In genomic region chr12:64320611-64321010, GRCh38 we compare ENCODE assay signal across 23 cellular contexts.
DNase-seq lines count a peak whose midpoint lies in the region; ATAC-seq and TF ChIP-seq lines count a peak whose summit lies in the region.
"Had no signal": no experiment of that assay in that cellular context is flagged by ENCODE, and none has a peak within 500 bp of the region (broad histone marks: within the 10 kb centered on the region; RNA-seq: fewer than 3 reads in every experiment).

No MANE protein-coding gene starts in this region.

- H3K36me3 ChIP-seq in neuronal stem cell (replicated peaks in 1 of 2; ENCODE audit: control insufficient read depth in 2 of 2, insufficient read depth in 2 of 2, low read length in 2 of 2), result no peaks in the 10 kb centered on the region
- H3K36me3 ChIP-seq: SJSA1 had no signal

- WGBS in neuronal stem cell (ENCODE audit: extremely low coverage in 2 of 2, insufficient read length in 2 of 2, insufficient replicate concordance in 1 of 2), 2 donors, result no CpG with 5 or more reads among the region's 1 CpG

- H3K27ac ChIP-seq in neuronal stem cell (replicated peaks; ENCODE audit: low read length), result no peak overlapping the region
- H3K27ac ChIP-seq: 22Rv1, GM23248, SJSA1 had no signal

- H3K27ac Mint-ChIP-seq in activated CD4-positive, alpha-beta T cell treated with anti-CD3 and anti-CD28 coated beads, Interleukin-2, amount 10 ng/mL, durations not matched to agents 7 days and 5 days, result peak overlapping the region; percentile 58
- H3K27ac Mint-ChIP-seq in immature natural killer cell, result no peak overlapping the region

- CTCF ChIA-PET in activated CD4-positive, alpha-beta T cell treated with anti-CD3 and anti-CD28 coated beads, Interleukin-2, amount 10 ng/mL, durations not matched to agents 7 days and 5 days (lab: Charles Lee), result no interaction called here

- H3K27me3 Mint-ChIP-seq in activated CD4-positive, alpha-beta T cell treated with anti-CD3 and anti-CD28 coated beads, Interleukin-2, amount 10 ng/mL, durations not matched to agents 7 days and 5 days, result no peaks in the 10 kb centered on the region
- no peaks in the 10 kb centered on the region for H3K27me3 Mint-ChIP-seq in immature natural killer cell (ENCODE audit: low read depth in 3 of 3)

- no peak for TF ChIP-seq CTCF in fibroblast of pulmonary artery (IDR thresholded peaks at IDR 0.05; ENCODE audit: low read length, missing control alignments)

- no peak overlapping the region for H3K9ac ChIP-seq in neuronal stem cell (ENCODE audit: low read depth, low read length, poor library complexity)
- H3K9ac ChIP-seq: GM23248 had no signal

- POLR2A ChIA-PET in activated CD4-positive, alpha-beta T cell treated with anti-CD3 and anti-CD28 coated beads, Interleukin-2, amount 10 ng/mL, durations not matched to agents 7 days and 5 days (lab: Charles Lee), result no interaction called here

- no peaks in the 10 kb centered on the region for H3K79me1 ChIP-seq in neuronal stem cell (ENCODE audit: low read depth, low read length)

- H2BK5ac ChIP-seq in neuronal stem cell (ENCODE audit: low read length), result no peak overlapping the region

- peaks cover 7% of the 10 kb centered on the region in 2 donors for H3K4me1 ChIP-seq in neuronal stem cell (ENCODE audit: control insufficient read depth in 2 of 2, insufficient read depth in 1 of 2, low read depth in 1 of 2, low read length in 2 of 2)

- no peaks in the 10 kb centered on the region for H3K27me3 ChIP-seq in neuronal stem cell (ENCODE audit: control insufficient read depth in 3 of 3, insufficient read depth in 3 of 3, low read depth in 1 of 3, low read length in 3 of 3)
- H3K27me3 ChIP-seq: SJSA1 had no signal

- H4K91ac ChIP-seq in neuronal stem cell (ENCODE audit: low read depth, low read length, poor library complexity), result no peak overlapping the region

- H2BK15ac ChIP-seq in neuronal stem cell (ENCODE audit: low read length), result no peak overlapping the region

- H3K9me3 ChIP-seq in neuronal stem cell (replicated peaks in 1 of 2; ENCODE audit: control insufficient read depth in 2 of 2, insufficient read depth in 1 of 2, low read depth in 1 of 2, low read length in 2 of 2), result peaks cover 0 to 3% of the 10 kb centered on the region in 2 donors
- H3K9me3 ChIP-seq: SJSA1 had no signal

- H3K4me1 Mint-ChIP-seq in activated CD4-positive, alpha-beta T cell treated with anti-CD3 and anti-CD28 coated beads, Interleukin-2, amount 10 ng/mL, durations not matched to agents 7 days and 5 days, result no peaks in the 10 kb centered on the region
- no peaks in the 10 kb centered on the region for H3K4me1 Mint-ChIP-seq in immature natural killer cell

- H3K4me3 Mint-ChIP-seq in activated CD4-positive, alpha-beta T cell treated with anti-CD3 and anti-CD28 coated beads, Interleukin-2, amount 10 ng/mL, durations not matched to agents 7 days and 5 days, result no peak overlapping the region
- H3K4me3 Mint-ChIP-seq in immature natural killer cell, result no peak overlapping the region

- ATAC-seq in HG02678 (IDR thresholded peaks at IDR 0.05; ENCODE audit: unreplicated experiment) (no peak), HG03378 (IDR thresholded peaks at IDR 0.05; ENCODE audit: unreplicated experiment) (no peak)

- no peaks in the 10 kb centered on the region for H3K36me3 Mint-ChIP-seq in activated CD4-positive, alpha-beta T cell treated with anti-CD3 and anti-CD28 coated beads, Interleukin-2, amount 10 ng/mL, durations not matched to agents 7 days and 5 days (ENCODE audit: low read depth)
- H3K36me3 Mint-ChIP-seq in immature natural killer cell, result no peaks in the 10 kb centered on the region

- H4K8ac ChIP-seq in neuronal stem cell (ENCODE audit: low read depth, low read length), result no peak overlapping the region

- H2BK120ac ChIP-seq in neuronal stem cell (ENCODE audit: low read depth, low read length), result no peak overlapping the region

- H3K23ac ChIP-seq in neuronal stem cell (ENCODE audit: low read depth, low read length, poor library complexity), result no peak overlapping the region

- DNase-seq in activated CD4-positive, alpha-beta T cell treated with anti-CD3 and anti-CD28 coated beads, Interleukin-2, amount 10 ng/mL, durations not matched to agents 7 days and 5 days, result no peak
- DNase-seq in activated CD4-positive, alpha-beta T cell treated with anti-CD3 and anti-CD28 coated beads for 4 hours, result no peak
- DNase-seq in fibroblast of pulmonary artery (ENCODE audit: low read depth) (peak; percentile 6), neuronal stem cell (ENCODE audit: low spot score) (no peak), immature natural killer cell (no peak), NOMO-1 treated with DMSO at 0.1 percent for 48 hours (lab: John Stamatoyannopoulos, UW; ENCODE audit: unreplicated experiment) (no peak)
- DNase-seq: DMS153, DND-41, GM23248, HCEC 1CT, Karpas-422, NCI-H1092, NCI-H1417 treated with DMSO at 0.1 percent for 48 hours, NCI-H1694 treated with DMSO at 0.1 percent for 48 hours, NCI-H2081, NCI-H2227 treated with DMSO at 0.1 percent for 48 hours, NCI-H526 treated with DMSO at 0.1 percent for 48 hours, Right ventricle myocardium superior, RPMI8226 had no signal

- H2AK5ac ChIP-seq in neuronal stem cell (ENCODE audit: low read depth, low read length), result no peak overlapping the region

- no peak overlapping the region for H3K4me2 ChIP-seq in neuronal stem cell (ENCODE audit: insufficient read depth, low read length, poor library complexity, severe bottlenecking)

- no peak overlapping the region for H3K14ac ChIP-seq in neuronal stem cell (ENCODE audit: low read length)

- H3K9me3 Mint-ChIP-seq in activated CD4-positive, alpha-beta T cell treated with anti-CD3 and anti-CD28 coated beads, Interleukin-2, amount 10 ng/mL, durations not matched to agents 7 days and 5 days, result no peaks in the 10 kb centered on the region
- no peaks in the 10 kb centered on the region for H3K9me3 Mint-ChIP-seq in immature natural killer cell

- no peak overlapping the region for H3K18ac ChIP-seq in neuronal stem cell (ENCODE audit: low read length)

- peak overlapping the region; percentile 21 for H2AFZ ChIP-seq in neuronal stem cell (ENCODE audit: low read length)
- H2AFZ ChIP-seq: GM23248 had no signal

- H3K4ac ChIP-seq in neuronal stem cell (ENCODE audit: low read length), result no peak overlapping the region

- H2BK12ac ChIP-seq in neuronal stem cell (ENCODE audit: low read length), result no peak overlapping the region

- no peak overlapping the region for H3K4me3 ChIP-seq in fibroblast of pulmonary artery (replicated peaks; ENCODE audit: low read depth, low read length)
- H3K4me3 ChIP-seq in neuronal stem cell (ENCODE audit: low read length in 2 of 2), result no peak overlapping the region
- H3K4me3 ChIP-seq: GM23248, SJSA1 had no signal
